ENCODE assay signal across 16 cellular contexts in genomic region chr5:171092194-171092593, GRCh38.
DNase-seq lines count a peak whose midpoint lies in the region; ATAC-seq, FAIRE-seq and TF ChIP-seq lines count a peak whose summit lies in the region.
"Had no signal": no experiment of that assay in that cellular context is flagged by ENCODE, and none has a peak within 500 bp of the region (broad histone marks: within the 10 kb centered on the region; RNA-seq: fewer than 3 reads in every experiment).

No MANE protein-coding gene starts in this region.

- no peak for FAIRE-seq in RCC 7860 (lab: Jason Lieb, UNC)
- FAIRE-seq: colon had no signal

- TF ChIP-seq CTCF in epithelial cell of esophagus (IDR thresholded peaks at IDR 0.05; ENCODE audit: insufficient read depth, low read depth, low read length, missing control alignments), result no peak

- peak; percentile 81 for DNase-seq in ELR (ENCODE audit: low read depth)
- DNase-seq in RCC 7860 (ENCODE audit: low spot score), result peak; percentile 28
- peak; percentile 76 for DNase-seq in epithelial cell of esophagus (ENCODE audit: low read depth)
- peak; percentile 2 for DNase-seq in myocyte (ENCODE audit: low read depth)
- no peak for DNase-seq in stimulated activated CD4-positive, alpha-beta T cell treated with anti-CD3 and anti-CD28 coated beads, Interleukin-2, amount 100 ng/mL, for 48 hours
- DNase-seq in stimulated activated CD4-positive, alpha-beta T cell treated with anti-CD3 and anti-CD28 coated beads, Interleukin-15, amount 100 ng/mL, for 24 hours, result no peak
- DNase-seq: activated B cell treated with CpG ODN at 0.5 μM for 24 hours; activated CD8-positive, alpha-beta memory T cell treated with anti-CD3 and anti-CD28 coated beads, Interleukin-2, amount 50 U/mL, for 48 hours; activated naive CD8-positive, alpha-beta T cell treated with anti-CD3 and anti-CD28 coated beads for 36 hours; naive thymus-derived CD4-positive, alpha-beta T cell; stimulated activated naive CD8-positive, alpha-beta T cell treated with anti-CD3 and anti-CD28 coated beads, Interleukin-15, Interleukin-2, amounts not matched to agents 100 U/mL and 50 U/mL, for 24 hours had no signal

- H3K4me3 ChIP-seq in epithelial cell of esophagus (ENCODE audit: low read length), result no peak overlapping the region
- H3K4me3 ChIP-seq: BLaER1 treated with 17β-estradiol and CSF1 and Interleukin-3, amounts not matched to agents 10 nM and 100 nM; right atrium auricular region had no signal

- ATAC-seq in esophagus mucosa (no peak), HG03039 (IDR thresholded peaks at IDR 0.05; ENCODE audit: unreplicated experiment) (no peak)
- ATAC-seq: naive thymus-derived CD4-positive, alpha-beta T cell; stimulated activated naive CD8-positive, alpha-beta T cell treated with anti-CD3 and anti-CD28 coated beads, Interleukin-15, Interleukin-2, amounts not matched to agents 100 U/mL and 50 U/mL, for 24 hours had no signal

Comparison
In these comparisons a context has a peak if more than half of its experiments do, and no peak if none do; other contexts are left out.
1. DNase-seq: peak in ELR (single experiment), RCC 7860 (single experiment), epithelial cell of esophagus (single experiment) and myocyte (single experiment); none in stimulated activated CD4-positive, alpha-beta T cell treated with anti-CD3 and anti-CD28 coated beads, Interleukin-2, amount 100 ng/mL, for 48 hours (0 of 2) and stimulated activated CD4-positive, alpha-beta T cell treated with anti-CD3 and anti-CD28 coated beads, Interleukin-15, amount 100 ng/mL, for 24 hours (single experiment).